In the genomic region with DNA sequence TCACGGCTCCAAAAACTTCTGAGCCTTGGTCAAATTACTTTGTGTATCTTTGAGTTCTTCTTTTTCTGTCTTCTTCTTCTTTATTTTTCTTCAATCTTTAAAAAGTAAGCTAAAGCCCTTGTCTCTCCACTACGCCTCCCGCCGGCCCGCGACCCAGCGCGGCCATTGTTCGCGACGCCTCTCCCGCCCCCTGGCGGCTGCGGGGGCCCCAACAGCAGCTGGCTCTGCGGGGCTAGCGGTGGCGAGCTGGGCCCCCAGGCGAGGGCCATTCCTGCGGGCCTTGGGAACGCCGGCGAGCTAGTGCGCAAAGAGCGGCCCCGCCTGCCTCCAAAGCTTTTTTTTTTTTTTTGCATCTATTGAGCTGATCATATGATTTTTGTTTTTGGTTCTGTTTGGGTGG, we compare ENCODE assay signal across 2 cellular contexts.
TF ChIP-seq lines count a peak whose summit lies in the region.

No MANE protein-coding gene starts in this region.

TF ChIP-seq in SK-N-SH treated with all-trans-retinoic acid at 6 μM for 48 hours, 23 proteins besides CTCF, POLR2A, EP300 and RAD21 (continued from another document):
- TF ChIP-seq, protein P1, sequence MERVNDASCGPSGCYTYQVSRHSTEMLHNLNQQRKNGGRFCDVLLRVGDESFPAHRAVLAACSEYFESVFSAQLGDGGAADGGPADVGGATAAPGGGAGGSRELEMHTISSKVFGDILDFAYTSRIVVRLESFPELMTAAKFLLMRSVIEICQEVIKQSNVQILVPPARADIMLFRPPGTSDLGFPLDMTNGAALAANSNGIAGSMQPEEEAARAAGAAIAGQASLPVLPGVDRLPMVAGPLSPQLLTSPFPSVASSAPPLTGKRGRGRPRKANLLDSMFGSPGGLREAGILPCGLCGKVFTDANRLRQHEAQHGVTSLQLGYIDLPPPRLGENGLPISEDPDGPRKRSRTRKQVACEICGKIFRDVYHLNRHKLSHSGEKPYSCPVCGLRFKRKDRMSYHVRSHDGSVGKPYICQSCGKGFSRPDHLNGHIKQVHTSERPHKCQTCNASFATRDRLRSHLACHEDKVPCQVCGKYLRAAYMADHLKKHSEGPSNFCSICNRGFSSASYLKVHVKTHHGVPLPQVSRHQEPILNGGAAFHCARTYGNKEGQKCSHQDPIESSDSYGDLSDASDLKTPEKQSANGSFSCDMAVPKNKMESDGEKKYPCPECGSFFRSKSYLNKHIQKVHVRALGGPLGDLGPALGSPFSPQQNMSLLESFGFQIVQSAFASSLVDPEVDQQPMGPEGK (CRISPR knock-in tag; IDR thresholded peaks at IDR 0.05; ENCODE audit: borderline replicate concordance), result no peak
- TF ChIP-seq OSR1 (CRISPR knock-in tag; IDR thresholded peaks at IDR 0.05), result no peak
- no peak for TF ChIP-seq ARNTL (CRISPR knock-in tag; IDR thresholded peaks at IDR 0.05; ENCODE audit: borderline replicate concordance, low read depth)

TF ChIP-seq in K562, 482 proteins besides CTCF, POLR2A, EP300 and RAD21 (continued from another document):
- TF ChIP-seq SAP30 (IDR thresholded peaks at IDR 0.05; ENCODE audit: borderline replicate concordance, insufficient read depth, low read depth, low read length, poor library complexity, severe bottlenecking), result no peak
- TF ChIP-seq FOS (IDR thresholded peaks at IDR 0.05; ENCODE audit: extremely low read depth, insufficient read length), result no peak
- no peak for TF ChIP-seq MYNN (IDR thresholded peaks at IDR 0.05)
- no peak for TF ChIP-seq MYNN (CRISPR knock-in tag; IDR thresholded peaks at IDR 0.05)
- no peak for TF ChIP-seq NUFIP1 (IDR thresholded peaks at IDR 0.05; ENCODE audit: partially characterized antibody)
- no peak for TF ChIP-seq DMBX1 (CRISPR knock-in tag; IDR thresholded peaks at IDR 0.05; ENCODE audit: borderline replicate concordance)
- no peak for TF ChIP-seq RBFOX2 (IDR thresholded peaks at IDR 0.05; ENCODE audit: low read depth, low read length)
- TF ChIP-seq ZNF174 (CRISPR knock-in tag; IDR thresholded peaks at IDR 0.05), result no peak
- TF ChIP-seq PTTG1 (tag; IDR thresholded peaks at IDR 0.05; ENCODE audit: low read depth), result no peak
- TF ChIP-seq EWSR1 (IDR thresholded peaks at IDR 0.05; ENCODE audit: borderline replicate concordance, low read depth, partially characterized antibody), result no peak
- no peak for TF ChIP-seq ZC3H11A (IDR thresholded peaks at IDR 0.05; ENCODE audit: low read depth, low read length)
- TF ChIP-seq KLF6 (CRISPR knock-in tag; IDR thresholded peaks at IDR 0.05; ENCODE audit: borderline replicate concordance), result no peak
- no peak for TF ChIP-seq TAF1 (IDR thresholded peaks at IDR 0.05; ENCODE audit: control insufficient read depth, extremely low read depth, insufficient read depth, low read length, severe bottlenecking)
- no peak for TF ChIP-seq ZNF253 (CRISPR knock-in tag; conservative IDR thresholded peaks at IDR 0.05)
